In genomic region chr4:89249716-89250361, GRCh38 we compare ENCODE assay signal across 19 cellular contexts. TPM values are rescaled to one million over a fixed set of nuclear protein-coding genes. Genes with fewer than 3 reads are reported as not detected.
A peak's percentile ranks its signal among the peaks of the same experiment; 100 is the strongest.
DNase-seq lines count a peak whose midpoint lies in the region; FAIRE-seq and TF ChIP-seq lines count a peak whose summit lies in the region.
"Had no signal": no experiment of that assay in that cellular context is flagged by ENCODE, and none has a peak within 500 bp of the region (broad histone marks: within the 10 kb centered on the region; RNA-seq: fewer than 3 reads in every experiment).

No MANE protein-coding gene starts in this region.

- H3K4me2 ChIP-seq in mesendoderm (ENCODE audit: low read length), result no peak overlapping the region

- H3K79me2 ChIP-seq in mesendoderm (ENCODE audit: control insufficient read depth, insufficient read depth, low read length), result no peaks in the 10 kb centered on the region

- no peak overlapping the region for H4K5ac ChIP-seq in mesendoderm (ENCODE audit: low read length)

- H2BK5ac ChIP-seq in mesendoderm (ENCODE audit: low read length), result no peak overlapping the region

- H3K79me1 ChIP-seq in mesendoderm (ENCODE audit: low read length), result no peaks in the 10 kb centered on the region

- no peak overlapping the region for H3K9ac ChIP-seq in mesendoderm (ENCODE audit: low read length)

- H3K9me3 ChIP-seq in suprapubic skin, result no peaks in the 10 kb centered on the region
- H3K9me3 ChIP-seq: BE2C, lower lobe of right lung had no signal

- no peak for TF ChIP-seq CTCF in suprapubic skin (IDR thresholded peaks at IDR 0.05)

- WGBS in mesendoderm (ENCODE audit: extremely low coverage, insufficient coverage, low lambda C conversion rate), result no CpG with 5 or more reads among the region's 13 CpGs
- WGBS in suprapubic skin, result 93% methylated on average over 12 of the region's 13 CpGs

- H3K18ac ChIP-seq in mesendoderm (ENCODE audit: low read length), result no peak overlapping the region

- H3K4me1 ChIP-seq in mesendoderm (ENCODE audit: control insufficient read depth, low read depth, low read length), result no peaks in the 10 kb centered on the region
- no peaks in the 10 kb centered on the region for H3K4me1 ChIP-seq in suprapubic skin
- H3K4me1 ChIP-seq: BE2C, lower lobe of right lung had no signal

- H3K36me3 ChIP-seq in mesendoderm (ENCODE audit: control insufficient read depth, insufficient read depth, low read length) (no peaks in the 10 kb centered on the region), suprapubic skin (no peaks in the 10 kb centered on the region)
- H3K36me3 ChIP-seq: BE2C had no signal

- no peak overlapping the region for H3K4me3 ChIP-seq in mesendoderm (ENCODE audit: low read length)
- H3K4me3 ChIP-seq in suprapubic skin, result no peak overlapping the region
- H3K4me3 ChIP-seq: coronary artery, lower lobe of right lung had no signal

- no peak for TF ChIP-seq POLR2A in suprapubic skin (IDR thresholded peaks at IDR 0.05)

- no peak overlapping the region for H2BK15ac ChIP-seq in mesendoderm (replicated peaks; ENCODE audit: low read depth)

- DNase-seq in DMS153 treated with DMSO at 0.1 percent for 48 hours (lab: John Stamatoyannopoulos, UW; ENCODE audit: unreplicated experiment) (peak; percentile 32), DMS153 (lab: John Stamatoyannopoulos, UW) (no peak), NCI-H146 treated with DMSO at 0.1 percent for 48 hours (lab: John Stamatoyannopoulos, UW; ENCODE audit: unreplicated experiment) (peak; percentile 5), NCI-H774 (lab: John Stamatoyannopoulos, UW) (peak; percentile 5), mesendoderm (peak; percentile 50), suprapubic skin (ENCODE audit: low spot score in 2 of 2) (no peak), HTR-8/SVneo (ENCODE audit: insufficient read length, low spot score) (no peak), UCSD-AML1 (lab: John Stamatoyannopoulos, UW; ENCODE audit: unreplicated experiment) (no peak)
- DNase-seq: activated CD8-positive, alpha-beta T cell treated with anti-CD3 and anti-CD28 coated beads for 36 hours; activated T-cell treated with anti-CD3 and anti-CD28 coated beads, Interleukin-2, amount 50 U/mL, for 72 hours; BE2C; lower lobe of right lung; naive B cell; NCI-H1436 treated with DMSO at 0.1 percent for 48 hours; stimulated activated CD4-positive, alpha-beta T cell treated with anti-CD3 and anti-CD28 coated beads, Interleukin-4, amount 100 ng/mL, for 1 hour had no signal

- no peak overlapping the region for H3K23ac ChIP-seq in mesendoderm (ENCODE audit: low read length)

- H3K27me3 ChIP-seq in mesendoderm (ENCODE audit: insufficient read depth, low read length, poor library complexity) (no peaks in the 10 kb centered on the region), suprapubic skin (no peaks in the 10 kb centered on the region)

- H2BK120ac ChIP-seq in mesendoderm (ENCODE audit: low read depth, low read length), result no peak overlapping the region

- no peak overlapping the region for H3K4ac ChIP-seq in mesendoderm (ENCODE audit: low read depth, low read length)

- H3K56ac ChIP-seq in mesendoderm (ENCODE audit: low read length), result no peak overlapping the region

- H3K27ac ChIP-seq in mesendoderm (ENCODE audit: low read depth, low read length), result no peak overlapping the region
- no peak overlapping the region for H3K27ac ChIP-seq in suprapubic skin
- H3K27ac ChIP-seq: 22Rv1, coronary artery, lower lobe of right lung, RWPE1, skin epidermis had no signal

- FAIRE-seq in HTR-8/SVneo (lab: Jason Lieb, UNC), result no peak

- H4K8ac ChIP-seq in mesendoderm (ENCODE audit: low read depth, low read length), result no peak overlapping the region

- TF ChIP-seq EP300 in suprapubic skin (IDR thresholded peaks at IDR 0.05), result no peak

- no peak overlapping the region for H2AK5ac ChIP-seq in mesendoderm (ENCODE audit: low read length)

RNA-seq across cellular contexts. Expression of gene GPRIN3, which starts 57.8 kb away (rescaled TPM):
- 0.69 TPM for polyA plus RNA-seq in mesendoderm (2013, experiment 1 of 2)
- 0.67 TPM for polyA plus RNA-seq in mesendoderm (2013, experiment 2 of 2)
- 1 to 10 TPM; 1.2 to 3.4 (median 1.7) TPM for total RNA-seq in suprapubic skin

Comparison
In these comparisons a context has a peak if more than half of its experiments do, and no peak if none do; other contexts are left out.
1. DNase-seq: peak in DMS153 treated with DMSO at 0.1 percent for 48 hours (single experiment), NCI-H146 treated with DMSO at 0.1 percent for 48 hours (single experiment), NCI-H774 (single experiment) and mesendoderm (single experiment); none in DMS153 (single experiment), suprapubic skin (0 of 2), HTR-8/SVneo (single experiment) and UCSD-AML1 (single experiment).